ENCODE assay signal across 8 cellular contexts in the genomic region with DNA sequence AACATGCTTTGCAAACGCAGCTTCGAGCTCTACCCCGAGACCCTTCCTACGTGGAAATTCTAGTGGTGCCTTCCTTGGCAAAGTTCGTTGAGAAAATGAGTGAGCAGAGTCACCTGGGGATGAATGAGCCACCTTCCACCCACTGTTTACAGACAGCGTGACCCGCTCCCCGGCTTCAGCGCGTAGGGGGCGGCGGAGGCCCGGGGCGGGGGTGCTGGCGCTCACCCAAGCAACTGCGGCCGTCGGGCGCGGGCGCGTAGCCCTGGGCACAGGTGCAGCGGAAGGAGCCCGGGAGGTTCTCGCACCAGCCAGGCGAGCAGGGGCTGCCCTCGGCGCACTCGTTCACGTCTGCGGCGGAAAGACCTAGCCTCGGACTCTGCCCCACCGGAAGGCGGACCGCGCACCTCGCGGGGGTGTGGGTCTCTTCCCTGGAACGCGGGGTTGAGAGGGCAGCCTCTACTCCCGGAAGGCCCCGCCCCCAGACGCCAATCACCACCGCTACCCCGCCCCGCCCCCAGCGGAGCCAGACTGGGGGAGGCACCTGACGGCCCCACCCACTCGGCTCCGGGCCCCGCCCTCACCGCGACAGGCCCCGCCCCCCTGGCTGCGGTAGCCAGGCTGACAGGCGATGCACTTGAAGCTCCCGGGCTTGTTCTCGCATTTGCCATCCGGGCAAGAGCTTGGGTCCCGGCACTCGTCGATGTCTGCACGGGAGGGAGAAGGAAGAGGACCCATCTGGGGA. TPM values are rescaled to one million over a fixed set of nuclear protein-coding genes. Genes with fewer than 3 reads are reported as not detected.
DNase-seq lines count a peak whose midpoint lies in the region; ATAC-seq and TF ChIP-seq lines count a peak whose summit lies in the region.

No MANE protein-coding gene starts in this region.

- peaks cover 19% of the 10 kb centered on the region for H3K4me1 ChIP-seq in KMS-11 (ENCODE audit: low read depth, poor library complexity, severe bottlenecking)

- peaks cover 4% of the 10 kb centered on the region for H3K27me3 Mint-ChIP-seq in activated naive CD4-positive, alpha-beta T cell treated with anti-CD3 and anti-CD28 coated beads, Interleukin-2, amount 10 ng/mL, durations not matched to agents 7 days and 5 days

- no peaks in the 10 kb centered on the region for H3K79me2 ChIP-seq in KMS-11 (ENCODE audit: insufficient read depth, low read depth)

- peaks cover 38% of the 10 kb centered on the region for H3K36me3 Mint-ChIP-seq in activated naive CD4-positive, alpha-beta T cell treated with anti-CD3 and anti-CD28 coated beads, Interleukin-2, amount 10 ng/mL, durations not matched to agents 7 days and 5 days

- no peak overlapping the region for H3K4me3 ChIP-seq in KMS-11 (IDR thresholded peaks at IDR 0.05; ENCODE audit: insufficient read depth, low read depth, low read length)

- no peaks in the 10 kb centered on the region for H4K20me1 ChIP-seq in KMS-11 (ENCODE audit: insufficient read depth)

- no peak overlapping the region; the same call in 1 of the 2 replicates for H2AFZ ChIP-seq in KMS-11 (ENCODE audit: low read depth)

- TF ChIP-seq CTCF in KMS-11 (conservative IDR thresholded peaks at IDR 0.05; ENCODE audit: low read depth, low read length), result no peak

- peak overlapping the region; percentile 33; the same call in 1 of the 2 replicates for H3K4me2 ChIP-seq in KMS-11

- in situ Hi-C loops in SK-MEL-5 (cut with HindIII; ENCODE audit: low pct_unique_long_range_greater_than_20kb, low sequenced_read_pairs), result no loop called here

- H3K27me3 ChIP-seq in KMS-11 (ENCODE audit: insufficient read depth, low read depth), result no peaks in the 10 kb centered on the region

- ATAC-seq in GM21526 (IDR thresholded peaks at IDR 0.05; ENCODE audit: low FRiP score, unreplicated experiment), result peak; percentile 44

- no peaks in the 10 kb centered on the region for H3K9me3 Mint-ChIP-seq in activated naive CD4-positive, alpha-beta T cell treated with anti-CD3 and anti-CD28 coated beads, Interleukin-2, amount 10 ng/mL, durations not matched to agents 7 days and 5 days

- peak; percentile 83 for DNase-seq in DMS153 (lab: John Stamatoyannopoulos, UW)
- peak; percentile 48 for DNase-seq in SK-MEL-5 (ENCODE audit: low read depth, low spot score)
- DNase-seq in activated naive CD4-positive, alpha-beta T cell treated with anti-CD3 and anti-CD28 coated beads, Interleukin-2, amount 10 ng/mL, durations not matched to agents 7 days and 5 days, result peak; percentile 98
- DNase-seq in iPS-NIHi11 (ENCODE audit: low spot score), result peak; percentile 96
- DNase-seq in stimulated activated CD4-positive, alpha-beta T cell treated with anti-CD3 and anti-CD28 coated beads, Interleukin-1b, Interleukin-23, amount 100 ng/mL, for 4 hours (ENCODE audit: low read depth in 2 of 2), result peak; percentile 100
- DNase-seq in middle frontal gyrus (ENCODE audit: extremely low spot score, low spot score), result no peak

- peak overlapping the region; percentile 88 for H3K27ac Mint-ChIP-seq in activated naive CD4-positive, alpha-beta T cell treated with anti-CD3 and anti-CD28 coated beads, Interleukin-2, amount 10 ng/mL, durations not matched to agents 7 days and 5 days

- no peaks in the 10 kb centered on the region for H3K36me3 ChIP-seq in KMS-11 (ENCODE audit: insufficient read depth)

- CTCF ChIA-PET in activated naive CD4-positive, alpha-beta T cell treated with anti-CD3 and anti-CD28 coated beads, Interleukin-2, amount 10 ng/mL, durations not matched to agents 7 days and 5 days (lab: Charles Lee), result interaction anchor here (0.6 to 2.2 kb wide), 6 partner anchors 9 to 47 kb away, joined by 3 to 10 read pairs (median 4); no protein-coding TSS in a partner anchor

- H3K4me1 Mint-ChIP-seq in activated naive CD4-positive, alpha-beta T cell treated with anti-CD3 and anti-CD28 coated beads, Interleukin-2, amount 10 ng/mL, durations not matched to agents 7 days and 5 days, result peaks cover 57% of the 10 kb centered on the region

- H3K4me3 Mint-ChIP-seq in activated naive CD4-positive, alpha-beta T cell treated with anti-CD3 and anti-CD28 coated beads, Interleukin-2, amount 10 ng/mL, durations not matched to agents 7 days and 5 days, result peak overlapping the region; percentile 71

- H3K27ac ChIP-seq in KMS-11, result no peak overlapping the region

- no peak overlapping the region for H3K9ac ChIP-seq in KMS-11

RNA-seq across cellular contexts. Expression of gene LTBP3, which starts 11.8 kb away (rescaled TPM):
- total RNA-seq in SK-MEL-5 (2014; rRNA removed; shearing (Covaris generic)), result 1.8 and 2.0 TPM in 2 replicates
- polyA plus RNA-seq in SK-MEL-5 (2015; cell fraction: cytosol; rRNA removed), result 2.7 and 4.7 TPM in 2 replicates
- polyA plus RNA-seq in SK-MEL-5 (2015; cell fraction: nucleus; rRNA removed), result 1.5 and 2.4 TPM in 2 replicates

RNA-seq across cellular contexts. Expression of gene SCYL1, which starts 21.5 kb away (rescaled TPM):
- 57.8 and 64.9 TPM in 2 replicates for total RNA-seq in SK-MEL-5 (2014; rRNA removed; shearing (Covaris generic))
- 86.7 and 89.1 TPM in 2 replicates for polyA plus RNA-seq in SK-MEL-5 (2015; cell fraction: cytosol; rRNA removed)
- polyA plus RNA-seq in SK-MEL-5 (2015; cell fraction: nucleus; rRNA removed), result 80.9 and 96.5 TPM in 2 replicates

RNA-seq across cellular contexts. Expression of gene ZNRD2, which starts 23.9 kb away (rescaled TPM):
- total RNA-seq in SK-MEL-5 (2014; rRNA removed; shearing (Covaris generic)), result 26.5 and 32.4 TPM in 2 replicates
- polyA plus RNA-seq in SK-MEL-5 (2015; cell fraction: cytosol; rRNA removed), result 51.0 and 53.7 TPM in 2 replicates
- 22.2 and 43.2 TPM in 2 replicates for polyA plus RNA-seq in SK-MEL-5 (2015; cell fraction: nucleus; rRNA removed)

RNA-seq across cellular contexts. Expression of gene FAM89B, which starts 25.9 kb away (rescaled TPM):
- total RNA-seq in SK-MEL-5 (2014; rRNA removed; shearing (Covaris generic)), result 12.2 and 13.2 TPM in 2 replicates
- 26.8 and 35.8 TPM in 2 replicates for polyA plus RNA-seq in SK-MEL-5 (2015; cell fraction: cytosol; rRNA removed)
- 24.1 and 31.4 TPM in 2 replicates for polyA plus RNA-seq in SK-MEL-5 (2015; cell fraction: nucleus; rRNA removed)

RNA-seq across cellular contexts. Expression of gene EHBP1L1, which starts 29.5 kb away (rescaled TPM):
- 14.3 and 15.6 TPM in 2 replicates for total RNA-seq in SK-MEL-5 (2014; rRNA removed; shearing (Covaris generic))
- polyA plus RNA-seq in SK-MEL-5 (2015; cell fraction: cytosol; rRNA removed), result 19.4 and 19.6 TPM in 2 replicates
- 42.5 and 47.9 TPM in 2 replicates for polyA plus RNA-seq in SK-MEL-5 (2015; cell fraction: nucleus; rRNA removed)
